ENCODE assay signal across 1 cellular context in the genomic region with DNA sequence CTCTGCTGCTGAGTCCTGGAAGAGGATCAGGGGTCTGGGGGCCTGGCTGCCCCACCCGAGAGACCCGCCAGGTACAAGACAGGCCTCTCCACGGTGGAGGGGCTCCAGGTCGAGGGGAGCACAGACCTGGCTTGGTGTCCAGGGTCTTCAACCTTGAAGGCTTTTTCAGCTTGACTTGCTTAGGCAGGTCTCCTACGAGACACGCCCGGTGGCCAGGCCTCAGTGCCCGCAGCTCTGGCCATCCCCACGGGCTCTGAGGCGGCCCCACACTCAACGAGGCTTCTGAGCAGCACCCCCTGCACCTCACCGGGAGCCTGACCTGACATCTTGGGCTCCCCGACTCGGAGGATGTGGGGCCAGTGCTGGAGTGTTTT.
A peak's percentile ranks its signal among the peaks of the same experiment; 100 is the strongest.
TF ChIP-seq lines count a peak whose summit lies in the region.

No MANE protein-coding gene starts in this region.

TF ChIP-seq in HepG2, 621 proteins besides CTCF, POLR2A, EP300 and RAD21:
- TF ChIP-seq WIZ (CRISPR knock-in tag; IDR thresholded peaks at IDR 0.05): no peak
- no peak for TF ChIP-seq POLR2G (IDR thresholded peaks at IDR 0.05; ENCODE audit: low read depth, low read length)
- 0 out of 2 replicates have a peak, but pooled peaks have one; percentile 16 for TF ChIP-seq BORCS8-MEF2B (CRISPR knock-in tag; IDR thresholded peaks at IDR 0.05)
- TF ChIP-seq, protein P1, sequence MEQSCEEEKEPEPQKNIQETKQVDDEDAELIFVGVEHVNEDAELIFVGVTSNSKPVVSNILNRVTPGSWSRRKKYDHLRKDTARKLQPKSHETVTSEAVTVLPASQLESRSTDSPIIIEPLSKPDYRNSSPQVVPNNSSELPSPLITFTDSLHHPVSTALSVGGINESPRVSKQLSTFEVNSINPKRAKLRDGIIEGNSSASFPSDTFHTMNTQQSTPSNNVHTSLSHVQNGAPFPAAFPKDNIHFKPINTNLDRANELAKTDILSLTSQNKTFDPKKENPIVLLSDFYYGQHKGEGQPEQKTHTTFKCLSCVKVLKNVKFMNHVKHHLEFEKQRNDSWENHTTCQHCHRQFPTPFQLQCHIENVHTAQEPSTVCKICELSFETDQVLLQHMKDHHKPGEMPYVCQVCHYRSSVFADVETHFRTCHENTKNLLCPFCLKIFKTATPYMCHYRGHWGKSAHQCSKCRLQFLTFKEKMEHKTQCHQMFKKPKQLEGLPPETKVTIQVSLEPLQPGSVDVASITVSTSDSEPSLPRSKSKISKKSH (CRISPR knock-in tag; IDR thresholded peaks at IDR 0.05; ENCODE audit: borderline replicate concordance): no peak
- no peak for TF ChIP-seq ZNF713 (CRISPR knock-in tag; IDR thresholded peaks at IDR 0.05)
- TF ChIP-seq, protein P2, sequence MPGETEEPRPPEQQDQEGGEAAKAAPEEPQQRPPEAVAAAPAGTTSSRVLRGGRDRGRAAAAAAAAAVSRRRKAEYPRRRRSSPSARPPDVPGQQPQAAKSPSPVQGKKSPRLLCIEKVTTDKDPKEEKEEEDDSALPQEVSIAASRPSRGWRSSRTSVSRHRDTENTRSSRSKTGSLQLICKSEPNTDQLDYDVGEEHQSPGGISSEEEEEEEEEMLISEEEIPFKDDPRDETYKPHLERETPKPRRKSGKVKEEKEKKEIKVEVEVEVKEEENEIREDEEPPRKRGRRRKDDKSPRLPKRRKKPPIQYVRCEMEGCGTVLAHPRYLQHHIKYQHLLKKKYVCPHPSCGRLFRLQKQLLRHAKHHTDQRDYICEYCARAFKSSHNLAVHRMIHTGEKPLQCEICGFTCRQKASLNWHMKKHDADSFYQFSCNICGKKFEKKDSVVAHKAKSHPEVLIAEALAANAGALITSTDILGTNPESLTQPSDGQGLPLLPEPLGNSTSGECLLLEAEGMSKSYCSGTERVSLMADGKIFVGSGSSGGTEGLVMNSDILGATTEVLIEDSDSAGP (CRISPR knock-in tag; IDR thresholded peaks at IDR 0.05; ENCODE audit: borderline replicate concordance): 0 out of 2 replicates have a peak, but pooled peaks have one; percentile 3
- TF ChIP-seq, protein P3, sequence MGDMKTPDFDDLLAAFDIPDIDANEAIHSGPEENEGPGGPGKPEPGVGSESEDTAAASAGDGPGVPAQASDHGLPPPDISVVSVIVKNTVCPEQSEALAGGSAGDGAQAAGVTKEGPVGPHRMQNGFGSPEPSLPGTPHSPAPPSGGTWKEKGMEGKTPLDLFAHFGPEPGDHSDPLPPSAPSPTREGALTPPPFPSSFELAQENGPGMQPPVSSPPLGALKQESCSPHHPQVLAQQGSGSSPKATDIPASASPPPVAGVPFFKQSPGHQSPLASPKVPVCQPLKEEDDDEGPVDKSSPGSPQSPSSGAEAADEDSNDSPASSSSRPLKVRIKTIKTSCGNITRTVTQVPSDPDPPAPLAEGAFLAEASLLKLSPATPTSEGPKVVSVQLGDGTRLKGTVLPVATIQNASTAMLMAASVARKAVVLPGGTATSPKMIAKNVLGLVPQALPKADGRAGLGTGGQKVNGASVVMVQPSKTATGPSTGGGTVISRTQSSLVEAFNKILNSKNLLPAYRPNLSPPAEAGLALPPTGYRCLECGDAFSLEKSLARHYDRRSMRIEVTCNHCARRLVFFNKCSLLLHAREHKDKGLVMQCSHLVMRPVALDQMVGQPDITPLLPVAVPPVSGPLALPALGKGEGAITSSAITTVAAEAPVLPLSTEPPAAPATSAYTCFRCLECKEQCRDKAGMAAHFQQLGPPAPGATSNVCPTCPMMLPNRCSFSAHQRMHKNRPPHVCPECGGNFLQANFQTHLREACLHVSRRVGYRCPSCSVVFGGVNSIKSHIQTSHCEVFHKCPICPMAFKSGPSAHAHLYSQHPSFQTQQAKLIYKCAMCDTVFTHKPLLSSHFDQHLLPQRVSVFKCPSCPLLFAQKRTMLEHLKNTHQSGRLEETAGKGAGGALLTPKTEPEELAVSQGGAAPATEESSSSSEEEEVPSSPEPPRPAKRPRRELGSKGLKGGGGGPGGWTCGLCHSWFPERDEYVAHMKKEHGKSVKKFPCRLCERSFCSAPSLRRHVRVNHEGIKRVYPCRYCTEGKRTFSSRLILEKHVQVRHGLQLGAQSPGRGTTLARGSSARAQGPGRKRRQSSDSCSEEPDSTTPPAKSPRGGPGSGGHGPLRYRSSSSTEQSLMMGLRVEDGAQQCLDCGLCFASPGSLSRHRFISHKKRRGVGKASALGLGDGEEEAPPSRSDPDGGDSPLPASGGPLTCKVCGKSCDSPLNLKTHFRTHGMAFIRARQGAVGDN (CRISPR knock-in tag; IDR thresholded peaks at IDR 0.05): no peak
- no peak for TF ChIP-seq TCF12 (IDR thresholded peaks at IDR 0.05)
- no peak for TF ChIP-seq TCF12 (CRISPR knock-in tag; IDR thresholded peaks at IDR 0.05)
- TF ChIP-seq HOXA3 (CRISPR knock-in tag; IDR thresholded peaks at IDR 0.05): no peak
- TF ChIP-seq, protein P4, sequence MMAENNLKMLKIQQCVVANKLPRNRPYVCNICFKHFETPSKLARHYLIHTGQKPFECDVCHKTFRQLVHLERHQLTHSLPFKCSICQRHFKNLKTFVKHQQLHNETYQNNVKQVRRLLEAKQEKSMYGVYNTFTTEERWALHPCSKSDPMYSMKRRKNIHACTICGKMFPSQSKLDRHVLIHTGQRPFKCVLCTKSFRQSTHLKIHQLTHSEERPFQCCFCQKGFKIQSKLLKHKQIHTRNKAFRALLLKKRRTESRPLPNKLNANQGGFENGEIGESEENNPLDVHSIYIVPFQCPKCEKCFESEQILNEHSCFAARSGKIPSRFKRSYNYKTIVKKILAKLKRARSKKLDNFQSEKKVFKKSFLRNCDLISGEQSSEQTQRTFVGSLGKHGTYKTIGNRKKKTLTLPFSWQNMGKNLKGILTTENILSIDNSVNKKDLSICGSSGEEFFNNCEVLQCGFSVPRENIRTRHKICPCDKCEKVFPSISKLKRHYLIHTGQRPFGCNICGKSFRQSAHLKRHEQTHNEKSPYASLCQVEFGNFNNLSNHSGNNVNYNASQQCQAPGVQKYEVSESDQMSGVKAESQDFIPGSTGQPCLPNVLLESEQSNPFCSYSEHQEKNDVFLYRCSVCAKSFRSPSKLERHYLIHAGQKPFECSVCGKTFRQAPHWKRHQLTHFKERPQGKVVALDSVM (CRISPR knock-in tag; IDR thresholded peaks at IDR 0.05): no peak
- TF ChIP-seq, protein P5, sequence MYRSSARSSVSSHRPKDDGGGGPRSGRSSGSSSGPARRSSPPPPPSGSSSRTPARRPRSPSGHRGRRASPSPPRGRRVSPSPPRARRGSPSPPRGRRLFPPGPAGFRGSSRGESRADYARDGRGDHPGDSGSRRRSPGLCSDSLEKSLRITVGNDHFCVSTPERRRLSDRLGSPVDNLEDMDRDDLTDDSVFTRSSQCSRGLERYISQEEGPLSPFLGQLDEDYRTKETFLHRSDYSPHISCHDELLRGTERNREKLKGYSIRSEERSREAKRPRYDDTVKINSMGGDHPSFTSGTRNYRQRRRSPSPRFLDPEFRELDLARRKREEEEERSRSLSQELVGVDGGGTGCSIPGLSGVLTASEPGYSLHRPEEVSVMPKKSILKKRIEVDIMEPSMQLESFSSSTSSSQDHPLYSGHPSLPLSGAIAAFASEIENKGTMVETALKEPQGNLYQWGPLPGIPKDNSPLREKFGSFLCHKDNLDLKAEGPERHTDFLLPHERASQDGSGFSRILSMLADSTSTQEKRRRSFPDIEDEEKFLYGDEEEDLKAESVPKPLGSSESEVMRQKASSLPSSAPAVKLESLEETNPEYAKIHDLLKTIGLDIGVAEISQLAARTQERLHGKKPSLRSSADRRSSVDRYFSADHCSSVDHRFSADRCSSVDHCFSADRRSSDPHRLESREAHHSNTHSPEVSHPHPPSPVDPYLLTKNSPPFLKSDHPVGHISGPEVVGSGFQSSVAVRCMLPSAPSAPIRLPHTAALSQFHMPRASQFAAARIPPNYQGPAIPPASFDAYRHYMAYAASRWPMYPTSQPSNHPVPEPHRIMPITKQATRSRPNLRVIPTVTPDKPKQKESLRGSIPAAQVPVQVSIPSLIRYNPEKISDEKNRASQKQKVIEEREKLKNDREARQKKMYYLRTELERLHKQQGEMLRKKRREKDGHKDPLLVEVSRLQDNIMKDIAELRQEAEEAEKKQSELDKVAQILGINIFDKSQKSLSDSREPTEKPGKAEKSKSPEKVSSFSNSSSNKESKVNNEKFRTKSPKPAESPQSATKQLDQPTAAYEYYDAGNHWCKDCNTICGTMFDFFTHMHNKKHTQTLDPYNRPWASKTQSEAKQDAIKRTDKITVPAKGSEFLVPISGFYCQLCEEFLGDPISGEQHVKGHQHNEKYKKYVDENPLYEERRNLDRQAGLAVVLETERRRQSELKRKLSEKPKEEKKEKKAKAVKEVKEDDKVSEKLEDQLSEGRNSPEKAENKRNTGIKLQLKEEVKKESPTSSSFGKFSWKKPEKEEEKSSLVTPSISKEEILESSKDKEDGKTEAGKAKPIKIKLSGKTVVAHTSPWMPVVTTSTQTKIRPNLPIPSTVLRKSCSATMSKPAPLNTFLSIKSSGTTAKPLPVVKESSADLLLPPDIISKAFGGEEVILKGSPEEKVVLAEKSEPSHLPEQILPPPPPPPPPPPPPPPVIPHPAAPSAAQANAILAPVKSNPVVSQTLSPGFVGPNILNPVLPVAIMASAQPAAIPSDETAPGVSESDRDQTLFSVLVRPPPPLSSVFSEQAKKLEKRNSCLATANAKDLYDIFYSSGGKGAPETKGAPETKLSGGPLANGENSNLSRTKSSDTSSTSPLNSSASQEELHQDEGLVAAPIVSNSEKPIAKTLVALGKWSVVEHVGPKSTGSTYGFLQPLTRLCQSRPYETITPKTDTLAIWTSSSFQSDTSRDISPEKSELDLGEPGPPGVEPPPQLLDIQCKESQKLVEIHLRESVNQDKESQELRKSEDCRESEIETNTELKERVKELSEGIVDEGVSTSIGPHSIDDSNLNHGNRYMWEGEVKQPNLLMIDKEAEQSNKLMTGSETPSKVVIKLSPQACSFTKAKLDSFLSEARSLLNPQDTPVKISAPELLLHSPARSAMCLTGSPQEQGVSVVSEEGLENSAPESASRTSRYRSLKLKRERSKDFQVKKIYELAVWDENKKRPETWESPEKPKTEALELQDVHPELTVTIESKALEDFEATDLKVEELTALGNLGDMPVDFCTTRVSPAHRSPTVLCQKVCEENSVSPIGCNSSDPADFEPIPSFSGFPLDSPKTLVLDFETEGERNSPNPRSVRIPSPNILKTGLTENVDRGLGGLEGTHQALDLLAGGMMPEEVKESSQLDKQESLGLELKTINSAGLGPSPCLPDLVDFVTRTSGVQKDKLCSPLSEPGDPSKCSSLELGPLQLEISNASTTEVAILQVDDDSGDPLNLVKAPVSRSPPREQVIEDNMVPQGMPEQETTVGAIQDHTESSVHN (CRISPR knock-in tag; IDR thresholded peaks at IDR 0.05): no peak
- no peak for TF ChIP-seq ZFP37 (CRISPR knock-in tag; IDR thresholded peaks at IDR 0.05; ENCODE audit: borderline replicate concordance)
- no peak for TF ChIP-seq ZNF850 (CRISPR knock-in tag; conservative IDR thresholded peaks at IDR 0.05)
- no peak for TF ChIP-seq ZNF768 (CRISPR knock-in tag; IDR thresholded peaks at IDR 0.05)
- TF ChIP-seq MAFK (conservative IDR thresholded peaks at IDR 0.05 in 1 of 2, IDR thresholded peaks at IDR 0.05 in 1 of 2; ENCODE audit: low read length in 2 of 2): no peak
- no peak for TF ChIP-seq MIER3 (CRISPR knock-in tag; IDR thresholded peaks at IDR 0.05; ENCODE audit: borderline replicate concordance)
- no peak for TF ChIP-seq EED (CRISPR knock-in tag; IDR thresholded peaks at IDR 0.05)
